Comparison of ENCODE assay signal across 7 cellular contexts in the genomic region with DNA sequence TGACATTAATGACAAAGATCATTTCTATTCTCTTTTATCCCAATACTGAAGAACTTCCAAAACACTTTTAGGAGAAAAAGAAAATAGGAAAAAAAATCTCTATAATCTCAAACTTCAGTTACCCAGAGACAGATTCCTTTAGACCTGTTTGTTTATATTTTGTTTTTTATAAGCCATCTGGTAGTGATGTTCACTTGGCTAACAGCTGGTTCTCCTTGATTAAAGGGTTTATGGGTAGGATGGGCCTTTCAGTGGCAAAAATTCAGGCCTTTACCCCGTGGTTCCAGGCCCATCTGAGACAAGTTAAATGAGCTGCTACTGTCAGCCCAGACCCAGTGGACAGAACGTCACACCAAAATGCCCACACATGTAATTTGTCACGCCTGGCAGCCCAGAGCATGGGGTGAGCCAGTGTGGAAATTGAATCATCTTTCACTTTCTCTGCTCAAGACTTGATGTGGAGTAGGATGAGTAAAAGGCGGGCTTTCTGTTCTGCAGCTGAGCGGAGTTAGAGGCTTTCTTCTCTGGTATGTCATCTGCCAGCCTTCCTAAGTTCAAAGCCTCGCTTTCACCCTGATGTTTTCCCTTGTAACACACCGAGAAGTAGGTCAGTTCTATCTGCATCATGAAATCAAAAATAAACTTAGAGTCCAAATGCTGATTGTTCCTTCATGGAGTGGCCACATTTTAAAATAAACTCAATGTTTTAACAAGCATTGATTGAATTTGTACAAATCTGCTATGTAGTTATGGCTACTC.
DNase-seq lines count a peak whose midpoint lies in the region; ATAC-seq, FAIRE-seq and TF ChIP-seq lines count a peak whose summit lies in the region.

No MANE protein-coding gene starts in this region.

- ATAC-seq in GM19463 (IDR thresholded peaks at IDR 0.05; ENCODE audit: unreplicated experiment): peak; percentile 94
- ATAC-seq in HG03442 (IDR thresholded peaks at IDR 0.05; ENCODE audit: unreplicated experiment): peak; percentile 88

- no peak for TF ChIP-seq POLR2A in H54 (IDR thresholded peaks at IDR 0.05; ENCODE audit: low read depth, low read length)

- no peak for FAIRE-seq in H54 (lab: Jason Lieb, UNC)

- DNase-seq in activated naive CD4-positive, alpha-beta T cell treated with anti-CD3 and anti-CD28 coated beads, Interleukin-2, amount 50 U/mL, for 16 hours: peak; percentile 72
- DNase-seq in stimulated activated CD4-positive, alpha-beta T cell treated with anti-CD3 and anti-CD28 coated beads, TNF-alpha, amount 100 ng/mL, for 48 hours (ENCODE audit: low read depth in 3 of 3): peak; percentile 35 to 59 (median 50)
- DNase-seq in cerebellum (ENCODE audit: low spot score) (no peak), H54 (ENCODE audit: insufficient read length, low spot score) (no peak), NCI-H2081 (lab: John Stamatoyannopoulos, UW) (no peak)

Comparison
In these comparisons a context has a peak if more than half of its experiments do, and no peak if none do; other contexts are left out.
1. DNase-seq: peak in activated naive CD4-positive, alpha-beta T cell treated with anti-CD3 and anti-CD28 coated beads, Interleukin-2, amount 50 U/mL, for 16 hours (single experiment) and stimulated activated CD4-positive, alpha-beta T cell treated with anti-CD3 and anti-CD28 coated beads, TNF-alpha, amount 100 ng/mL, for 48 hours (3 of 3); none in cerebellum (single experiment), H54 (single experiment) and NCI-H2081 (0 of 2).